Comparison of ENCODE assay signal across 8 cellular contexts in the genomic region with DNA sequence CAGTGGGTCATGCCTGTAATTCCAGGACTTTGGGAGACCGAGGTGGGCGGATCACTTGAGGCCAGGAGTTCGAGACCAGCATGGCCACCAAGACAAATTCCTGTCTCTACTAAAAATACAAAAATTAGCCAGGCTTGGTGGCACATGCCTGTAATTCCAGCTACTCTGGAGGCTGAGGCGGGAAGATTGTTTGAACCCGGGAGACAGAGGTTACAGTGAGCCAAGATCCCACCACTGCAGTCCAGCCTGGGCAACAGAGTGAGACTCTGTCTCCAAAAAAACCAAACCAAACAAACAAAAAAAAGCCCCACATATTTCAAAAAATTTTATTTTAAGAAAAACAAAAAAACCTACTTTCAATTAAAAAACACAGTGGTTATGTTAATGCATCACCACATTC. TPM values are rescaled to one million over a fixed set of nuclear protein-coding genes. Genes with fewer than 3 reads are reported as not detected.
DNase-seq lines count a peak whose midpoint lies in the region; ATAC-seq and TF ChIP-seq lines count a peak whose summit lies in the region.
"Not testable (repeated sequence)": the region's sequence is repeated elsewhere in the genome, so short reads cannot be mapped to it uniquely, and the experiment has no call there.

No MANE protein-coding gene starts in this region.

- POLR2A ChIA-PET in CD4-positive, alpha-beta T cell (lab: Charles Lee): interaction anchor here (1.1 to 2.7 kb wide), 5 partner anchors 9 to 328 kb away, joined by 3 to 31 read pairs (median 17); partner anchors contain the start of genes CYP20A1, FAM117B and ICA1L

- not testable (repeated sequence) for TF ChIP-seq CTCF in CD4-positive, alpha-beta T cell (IDR thresholded peaks at IDR 0.05); natural killer cell (IDR thresholded peaks at IDR 0.05)

- not testable (repeated sequence) for H3K9me3 ChIP-seq in CD4-positive, alpha-beta T cell (ENCODE audit: control insufficient read depth, low read length); HUES48 (ENCODE audit: control insufficient read depth, insufficient read depth, low read length); SK-N-MC (ENCODE audit: low read depth, low read length); right cardiac atrium (ENCODE audit: control insufficient read depth, low read length)

- H3K9ac ChIP-seq in HUES48 (ENCODE audit: low read depth, low read length) (peak overlapping the region; percentile 88; the same call in 1 of the 2 replicates), SK-N-MC (ENCODE audit: insufficient read length) (peak overlapping the region; percentile 97)

- peak overlapping the region; percentile 98 for H3K4me3 Mint-ChIP-seq in CD4-positive, alpha-beta T cell
- peak overlapping the region; percentile 87 for H3K4me3 Mint-ChIP-seq in activated naive CD4-positive, alpha-beta T cell treated with anti-CD3 and anti-CD28 coated beads for 36 hours
- peak overlapping the region; percentile 17 for H3K4me3 Mint-ChIP-seq in dendritic cell treated with granulocyte-macrophage colony-stimulating factor and Interleukin-4, amounts not matched to agents 40 ng/mL and 50 ng/mL, for 4 days
- peak overlapping the region; percentile 55 for H3K4me3 Mint-ChIP-seq in natural killer cell
- peak overlapping the region; percentile 98 for H3K4me3 Mint-ChIP-seq in stimulated activated memory B cell treated with anti-CD40 and anti-IgM and Interleukin-4, amounts not matched to agents 10 μg/mL and 1 μg/mL and 100 μg/mL, for 72 hours

- not testable (repeated sequence) for H3K4me1 ChIP-seq in HUES48 (ENCODE audit: control insufficient read depth, insufficient read depth, low read length); right cardiac atrium (ENCODE audit: control insufficient read depth, insufficient read depth, low read length)

- H3K4me3 ChIP-seq in HUES48 (ENCODE audit: low read depth, low read length): peak overlapping the region; percentile 99
- H3K4me3 ChIP-seq in SK-N-MC: peak overlapping the region; percentile 94
- peak overlapping the region; percentile 99 for H3K4me3 ChIP-seq in right cardiac atrium (ENCODE audit: low read length)

- not testable (repeated sequence) for H3K27me3 ChIP-seq in CD4-positive, alpha-beta T cell (ENCODE audit: control insufficient read depth, insufficient read depth, low read length); HUES48 (ENCODE audit: control insufficient read depth, insufficient read depth, low read length); right cardiac atrium (ENCODE audit: control insufficient read depth, insufficient read depth)

- H3K4me1 Mint-ChIP-seq in CD4-positive, alpha-beta T cell (ENCODE audit: low read depth): peaks cover 40% of the 10 kb centered on the region
- peaks cover 32% of the 10 kb centered on the region for H3K4me1 Mint-ChIP-seq in activated naive CD4-positive, alpha-beta T cell treated with anti-CD3 and anti-CD28 coated beads for 36 hours (ENCODE audit: low read depth)
- H3K4me1 Mint-ChIP-seq in dendritic cell treated with granulocyte-macrophage colony-stimulating factor and Interleukin-4, amounts not matched to agents 40 ng/mL and 50 ng/mL, for 4 days (ENCODE audit: low read depth): peaks cover 23% of the 10 kb centered on the region
- peaks cover 13 to 21% of the 10 kb centered on the region in 2 donors for H3K4me1 Mint-ChIP-seq in natural killer cell
- peaks cover 34% of the 10 kb centered on the region for H3K4me1 Mint-ChIP-seq in stimulated activated memory B cell treated with anti-CD40 and anti-IgM and Interleukin-4, amounts not matched to agents 10 μg/mL and 1 μg/mL and 100 μg/mL, for 72 hours

- H3K36me3 ChIP-seq in HUES48 (ENCODE audit: control insufficient read depth, insufficient read depth, low read length): peaks cover 27% of the 10 kb centered on the region
- H3K36me3 ChIP-seq in SK-N-MC (ENCODE audit: insufficient read depth, low read length): peaks cover 42% of the 10 kb centered on the region

- peaks cover 38% of the 10 kb centered on the region for H3K36me3 Mint-ChIP-seq in CD4-positive, alpha-beta T cell (ENCODE audit: low read depth)
- peaks cover 17% of the 10 kb centered on the region for H3K36me3 Mint-ChIP-seq in activated naive CD4-positive, alpha-beta T cell treated with anti-CD3 and anti-CD28 coated beads for 36 hours (ENCODE audit: low read depth)
- H3K36me3 Mint-ChIP-seq in dendritic cell treated with granulocyte-macrophage colony-stimulating factor and Interleukin-4, amounts not matched to agents 40 ng/mL and 50 ng/mL, for 4 days (ENCODE audit: low read depth): peaks cover 32% of the 10 kb centered on the region
- H3K36me3 Mint-ChIP-seq in natural killer cell: not testable (repeated sequence)
- peaks cover 25% of the 10 kb centered on the region for H3K36me3 Mint-ChIP-seq in stimulated activated memory B cell treated with anti-CD40 and anti-IgM and Interleukin-4, amounts not matched to agents 10 μg/mL and 1 μg/mL and 100 μg/mL, for 72 hours

- DNase-seq in CD4-positive, alpha-beta T cell; SK-N-MC (ENCODE audit: low read depth, low spot score); activated naive CD4-positive, alpha-beta T cell treated with anti-CD3 and anti-CD28 coated beads for 36 hours; right cardiac atrium; natural killer cell: not testable (repeated sequence)

- H3K27ac Mint-ChIP-seq in CD4-positive, alpha-beta T cell; activated naive CD4-positive, alpha-beta T cell treated with anti-CD3 and anti-CD28 coated beads for 36 hours; dendritic cell treated with granulocyte-macrophage colony-stimulating factor and Interleukin-4, amounts not matched to agents 40 ng/mL and 50 ng/mL, for 4 days; natural killer cell; stimulated activated memory B cell treated with anti-CD40 and anti-IgM and Interleukin-4, amounts not matched to agents 10 μg/mL and 1 μg/mL and 100 μg/mL, for 72 hours: not testable (repeated sequence)

- CTCF ChIA-PET in CD4-positive, alpha-beta T cell (lab: Charles Lee): interaction anchor here (0.6 to 0.9 kb wide), 2 partner anchors 19 to 329 kb away, joined by 3 read pairs; partner anchors contain the start of gene CYP20A1
- CTCF ChIA-PET in activated naive CD4-positive, alpha-beta T cell treated with anti-CD3 and anti-CD28 coated beads for 36 hours (lab: Charles Lee): interaction anchor here (1.3 to 1.9 kb wide), 2 partner anchors 40 to 322 kb away, joined by 4 to 8 read pairs; no protein-coding TSS in a partner anchor

- WGBS in right cardiac atrium: 85% methylated on average over 5 of the region's 5 CpGs

- H3K9me3 Mint-ChIP-seq in CD4-positive, alpha-beta T cell; activated naive CD4-positive, alpha-beta T cell treated with anti-CD3 and anti-CD28 coated beads for 36 hours; dendritic cell treated with granulocyte-macrophage colony-stimulating factor and Interleukin-4, amounts not matched to agents 40 ng/mL and 50 ng/mL, for 4 days; natural killer cell; stimulated activated memory B cell treated with anti-CD40 and anti-IgM and Interleukin-4, amounts not matched to agents 10 μg/mL and 1 μg/mL and 100 μg/mL, for 72 hours: not testable (repeated sequence)

- not testable (repeated sequence) for H3K27me3 Mint-ChIP-seq in CD4-positive, alpha-beta T cell; activated naive CD4-positive, alpha-beta T cell treated with anti-CD3 and anti-CD28 coated beads for 36 hours (ENCODE audit: low read depth); dendritic cell treated with granulocyte-macrophage colony-stimulating factor and Interleukin-4, amounts not matched to agents 40 ng/mL and 50 ng/mL, for 4 days; natural killer cell (ENCODE audit: low read depth in 2 of 2); stimulated activated memory B cell treated with anti-CD40 and anti-IgM and Interleukin-4, amounts not matched to agents 10 μg/mL and 1 μg/mL and 100 μg/mL, for 72 hours

- ATAC-seq in CD4-positive, alpha-beta T cell (ENCODE audit: poor library complexity); right cardiac atrium; natural killer cell; stimulated activated memory B cell treated with anti-CD40 and anti-IgM and Interleukin-4, amounts not matched to agents 10 μg/mL and 1 μg/mL and 100 μg/mL, for 72 hours: not testable (repeated sequence)

- intact Hi-C loops in CD4-positive, alpha-beta T cell (cut with DNase I, micrococcal nuclease): loop anchor here (2.0 to 5.0 kb wide), 3 partner anchors 102 to 329 kb away; partner anchors contain the start of genes CYP20A1 (in 2 of the 2) and NBEAL1 (in 1 of the 2)
- intact Hi-C loops in activated naive CD4-positive, alpha-beta T cell treated with anti-CD3 and anti-CD28 coated beads for 36 hours (cut with micrococcal nuclease): loop anchor here (5.0 to 10.0 kb wide), 8 partner anchors 78 to 1128 kb away; partner anchors contain the start of genes ABI2, ALS2, BMPR2 and FZD7
- intact Hi-C loops in dendritic cell treated with granulocyte-macrophage colony-stimulating factor and Interleukin-4, amounts not matched to agents 40 ng/mL and 50 ng/mL, for 4 days (cut with micrococcal nuclease): loop anchor here (5.0 kb wide), 4 partner anchors 38 to 533 kb away; partner anchors contain the start of genes BMPR2, CYP20A1 and ICA1L
- intact Hi-C loops in right cardiac atrium (cut with DNase I): not testable (repeated sequence)
- intact Hi-C loops in natural killer cell (cut with micrococcal nuclease): loop anchor here (2.0 kb wide), 1 partner anchor 275 kb away; the partner anchor contains the start of gene FAM117B

- not testable (repeated sequence) for H3K27ac ChIP-seq in CD4-positive, alpha-beta T cell (ENCODE audit: low read depth, low read length); HUES48 (ENCODE audit: low read depth, low read length); SK-N-MC; right cardiac atrium (ENCODE audit: low read length)

RNA-seq across cellular contexts. Expression of gene WDR12, which starts 1.2 kb away (rescaled TPM):
- 1 to 10 TPM; 6.2 to 7.7 TPM for total RNA-seq in CD4-positive, alpha-beta T cell
- 10 to 100 TPM; 83.0 to 98.3 TPM for total RNA-seq in activated naive CD4-positive, alpha-beta T cell treated with anti-CD3 and anti-CD28 coated beads for 36 hours
- total RNA-seq in right cardiac atrium: 10 to 100 TPM; 39.7 to 57.5 (median 54.1) TPM
- 29.4 TPM for polyA plus RNA-seq in right cardiac atrium
- total RNA-seq in natural killer cell: 10 to 100 TPM in 2 of 3 donors, 1 to 10 TPM in 1; 7.8 to 14.5 (median 12.9) TPM

RNA-seq across cellular contexts. Expression of gene CARF, which starts 1.8 kb away (rescaled TPM):
- 1 to 10 TPM; 9.0 to 9.6 TPM for total RNA-seq in CD4-positive, alpha-beta T cell
- total RNA-seq in activated naive CD4-positive, alpha-beta T cell treated with anti-CD3 and anti-CD28 coated beads for 36 hours: 1 to 10 TPM; 4.0 to 5.4 TPM
- total RNA-seq in right cardiac atrium: 10 to 100 TPM in 1 of 4 donors, 1 to 10 TPM in 3; 7.4 to 10.2 (median 9.3) TPM
- 2.8 TPM for polyA plus RNA-seq in right cardiac atrium
- total RNA-seq in natural killer cell: 10 to 100 TPM; 15.7 to 18.8 (median 16.0) TPM

RNA-seq across cellular contexts. Expression of gene ICA1L, which starts 38.7 kb away (rescaled TPM):
- 1 to 10 TPM; 1.5 to 1.6 TPM for total RNA-seq in CD4-positive, alpha-beta T cell
- total RNA-seq in activated naive CD4-positive, alpha-beta T cell treated with anti-CD3 and anti-CD28 coated beads for 36 hours: 1 to 10 TPM; 5.1 to 5.7 TPM
- total RNA-seq in right cardiac atrium (10 to 100 TPM in 3 of 4 donors, 1 to 10 TPM in 1; 7.3 to 17.7 (median 12.8) TPM), natural killer cell (10 to 100 TPM in 2 of 3 donors, 1 to 10 TPM in 1; 9.0 to 15.5 (median 10.4) TPM)
- 5.1 TPM for polyA plus RNA-seq in right cardiac atrium

Comparison
In these comparisons a context has a peak if more than half of its experiments do, and no peak if none do; other contexts are left out.
1. H3K4me3 Mint-ChIP-seq: peak in every context shown above with its lines; median percentile 98 in CD4-positive, alpha-beta T cell; 98 in stimulated activated memory B cell treated with anti-CD40 and anti-IgM and Interleukin-4, amounts not matched to agents 10 μg/mL and 1 μg/mL and 100 μg/mL, for 72 hours; 87 in activated naive CD4-positive, alpha-beta T cell treated with anti-CD3 and anti-CD28 coated beads for 36 hours; 55 in natural killer cell; 17 in dendritic cell treated with granulocyte-macrophage colony-stimulating factor and Interleukin-4, amounts not matched to agents 40 ng/mL and 50 ng/mL, for 4 days.